7 cellular contexts compared by ENCODE assay signal in the genomic region with DNA sequence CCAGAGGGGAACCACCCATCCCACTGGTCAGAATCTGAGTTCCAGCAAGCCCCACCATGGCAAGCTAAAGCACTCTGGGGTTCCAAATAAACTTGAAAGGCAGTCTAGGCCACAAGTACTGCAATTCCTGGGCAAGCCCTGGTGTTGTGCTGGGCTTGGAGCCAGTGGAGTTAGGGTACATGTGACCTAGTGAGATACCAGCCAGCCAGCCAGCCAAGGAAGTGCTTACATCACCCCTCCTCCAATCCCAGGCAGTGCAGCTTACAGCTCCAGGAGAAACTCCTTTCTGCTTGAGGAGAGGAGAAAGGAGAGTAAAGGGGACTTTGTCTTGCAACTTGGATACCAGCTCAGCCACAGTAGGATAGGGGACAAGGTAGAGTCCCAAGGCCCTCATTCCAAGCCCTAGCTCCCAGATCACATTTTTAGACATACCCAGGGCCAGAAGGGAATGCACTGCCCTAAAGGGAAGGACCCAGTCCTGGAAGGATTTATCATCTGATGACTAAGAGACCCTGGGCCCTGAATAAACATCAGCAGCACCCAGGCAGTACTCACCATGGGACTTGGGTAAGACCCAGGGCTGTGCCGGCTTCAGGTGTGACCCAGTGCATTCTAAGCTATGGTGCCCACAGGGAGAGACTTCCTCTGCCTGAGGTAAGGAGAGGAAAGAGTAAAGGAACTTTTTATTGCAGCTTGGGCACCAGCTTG.
A peak's percentile ranks its signal among the peaks of the same experiment; 100 is the strongest.
DNase-seq lines count a peak whose midpoint lies in the region; ATAC-seq and TF ChIP-seq lines count a peak whose summit lies in the region.
"Not testable (repeated sequence)": the region's sequence is repeated elsewhere in the genome, so short reads cannot be mapped to it uniquely, and the experiment has no call there.

No MANE protein-coding gene starts in this region.

- intact Hi-C loops in adrenal gland (cut with DNase I); dorsolateral prefrontal cortex (cut with DNase I); cardiac septum (cut with DNase I); sciatic nerve (cut with DNase I): not testable (repeated sequence)

- not testable (repeated sequence) for H3K79me1 ChIP-seq in mesenchymal stem cell (replicated peaks; ENCODE audit: low read length, poor library complexity, severe bottlenecking)

- H2BK5ac ChIP-seq in mesenchymal stem cell (ENCODE audit: low read depth, low read length, poor library complexity, severe bottlenecking) = peak overlapping the region; percentile 57

- not testable (repeated sequence) for H2BK15ac ChIP-seq in mesenchymal stem cell (ENCODE audit: low read depth, poor library complexity, severe bottlenecking)

- not testable (repeated sequence) for H3K9ac ChIP-seq in mesenchymal stem cell (ENCODE audit: low read length)

- not testable (repeated sequence) for TF ChIP-seq CTCF in adrenal gland (IDR thresholded peaks at IDR 0.05); dorsolateral prefrontal cortex (IDR thresholded peaks at IDR 0.05 in 54 of 56, conservative IDR thresholded peaks at IDR 0.05 in 2 of 56; ENCODE audit: low read depth in 1 of 56, partially characterized antibody in 56 of 56)

- H3K36me3 ChIP-seq in adrenal gland (replicated peaks in 1 of 2); mesenchymal stem cell (ENCODE audit: control insufficient read depth in 1 of 2, insufficient read depth in 2 of 2, low read depth in 1 of 2, low read length in 2 of 2): not testable (repeated sequence)

- peak; percentile 95 for ATAC-seq in sciatic nerve

- H3K27ac ChIP-seq in adrenal gland = peak overlapping the region in 3 of 5 donors; percentile 17 to 69 (median 63)
- peak overlapping the region in 44 of 59 donors; percentile 9 to 83 (median 58) for H3K27ac ChIP-seq in dorsolateral prefrontal cortex
- peak overlapping the region; percentile 79 for H3K27ac ChIP-seq in mesenchymal stem cell (ENCODE audit: low read length, poor library complexity, severe bottlenecking)

- peak overlapping the region; percentile 58 for H2AFZ ChIP-seq in mesenchymal stem cell (ENCODE audit: low read depth, low read length)

- H4K91ac ChIP-seq in mesenchymal stem cell (ENCODE audit: low read length) = peak overlapping the region; percentile 2

- peak overlapping the region; percentile 71 for H4K8ac ChIP-seq in mesenchymal stem cell (ENCODE audit: low read length)

- H3K9me3 ChIP-seq in adrenal gland (replicated peaks in 1 of 3); mesenchymal stem cell (ENCODE audit: control insufficient read depth, low read length): not testable (repeated sequence)

- H3K4me1 ChIP-seq in adrenal gland (replicated peaks in 1 of 2) = peaks cover 6 to 10% of the 10 kb centered on the region in 2 donors
- not testable (repeated sequence) for H3K4me1 ChIP-seq in mesenchymal stem cell (ENCODE audit: control insufficient read depth, insufficient read depth, low read depth, low read length)

- peak in 1 of 2 donors; percentile 13 for TF ChIP-seq POLR2A in adrenal gland (IDR thresholded peaks at IDR 0.05)

- H2BK120ac ChIP-seq in mesenchymal stem cell (ENCODE audit: low read depth, low read length) = not testable (repeated sequence)

- H3K4me2 ChIP-seq in mesenchymal stem cell (ENCODE audit: low read length, poor library complexity, severe bottlenecking) = not testable (repeated sequence)

- DNase-seq in GM04503 (ENCODE audit: low read depth) (peak; percentile 25), NCI-H2196 treated with DMSO at 0.1 percent for 48 hours (lab: John Stamatoyannopoulos, UW; ENCODE audit: unreplicated experiment) (peak; percentile 43), adrenal gland (peak; percentile 65 to 93 (median 91)), dorsolateral prefrontal cortex (peak in 7 of 10 donors; percentile 17 to 70 (median 49)), cardiac septum (ENCODE audit: low spot score) (peak; percentile 78), mesenchymal stem cell (peak; percentile 65), sciatic nerve (ENCODE audit: low spot score) (peak; percentile 63)

- peak overlapping the region; percentile 26 to 72 for H3K18ac ChIP-seq in mesenchymal stem cell (ENCODE audit: low read depth in 1 of 2, low read length in 2 of 2)

- H3K23ac ChIP-seq in mesenchymal stem cell (ENCODE audit: low read length in 2 of 2) = not testable (repeated sequence)

- not testable (repeated sequence) for H3K4me3 ChIP-seq in adrenal gland; dorsolateral prefrontal cortex; mesenchymal stem cell (ENCODE audit: insufficient read depth in 1 of 2, low read depth in 1 of 2, low read length in 2 of 2)

- peak overlapping the region; percentile 12 for H2AK5ac ChIP-seq in mesenchymal stem cell (ENCODE audit: low read length, severe bottlenecking)

- not testable (repeated sequence) for H3K27me3 ChIP-seq in adrenal gland; dorsolateral prefrontal cortex; mesenchymal stem cell (ENCODE audit: control insufficient read depth in 1 of 2, insufficient read depth in 1 of 2, low read length in 2 of 2)

- peak overlapping the region in 1 of 2 experiments; percentile 59 for H2BK12ac ChIP-seq in mesenchymal stem cell (ENCODE audit: low read length in 2 of 2)

- not testable (repeated sequence) for H3K14ac ChIP-seq in mesenchymal stem cell (ENCODE audit: low read length in 2 of 2)

- H3K4ac ChIP-seq in mesenchymal stem cell (ENCODE audit: low read depth in 1 of 2, low read length in 2 of 2) = peak overlapping the region; percentile 10 to 61

- WGBS in adrenal gland, 4 donors = 68 to 86% (median 74%) methylated on average over 1 of the region's 1 CpG
- 94% methylated on average over 1 of the region's 1 CpG for WGBS in mesenchymal stem cell

Comparison
In these comparisons a context has a peak if more than half of its experiments do, and no peak if none do; other contexts are left out.
1. DNase-seq: peak in every context shown above with its lines; median percentile 91 in adrenal gland; 78 in cardiac septum; 65 in mesenchymal stem cell; 63 in sciatic nerve; 49 in dorsolateral prefrontal cortex; 43 in NCI-H2196 treated with DMSO at 0.1 percent for 48 hours; 25 in GM04503.